15 cellular contexts compared by ENCODE assay signal in genomic region chr11:6437993-6438392, GRCh38. TPM values are rescaled to one million over a fixed set of nuclear protein-coding genes. Genes with fewer than 3 reads are reported as not detected.
DNase-seq lines count a peak whose midpoint lies in the region; ATAC-seq and TF ChIP-seq lines count a peak whose summit lies in the region.
"Had no signal": no experiment of that assay in that cellular context is flagged by ENCODE, and none has a peak within 500 bp of the region (broad histone marks: within the 10 kb centered on the region; RNA-seq: fewer than 3 reads in every experiment).

No MANE protein-coding gene starts in this region.

- no peaks in the 10 kb centered on the region for H3K9me3 ChIP-seq in WERI-Rb-1 (ENCODE audit: severe bottlenecking)
- H3K9me3 ChIP-seq: gastroesophageal sphincter, HAP-1, uterus had no signal

- no peak for TF ChIP-seq CTCF in WERI-Rb-1 (IDR thresholded peaks at IDR 0.05; ENCODE audit: low read depth, low read length)

- DNase-seq in CD1c-positive myeloid dendritic cell (ENCODE audit: extremely low spot score) (peak; percentile 66), SKM-1 treated with dmso at 0.1 percent for 144 hours (lab: John Stamatoyannopoulos, UW; ENCODE audit: unreplicated experiment) (peak; percentile 73), medulla oblongata (ENCODE audit: extremely low spot score) (peak; percentile 48), NCI-H510A treated with DMSO at 0.1 percent for 48 hours (lab: John Stamatoyannopoulos, UW) (no peak), WERI-Rb-1 (no peak)
- peak; percentile 28 for DNase-seq in Jurkat, Clone E6-1 (ENCODE audit: low read depth, low spot score)
- DNase-seq: activated gamma-delta T cell, IMR-90, NCI-H1417 treated with DMSO at 0.1 percent for 48 hours, NCI-H446 treated with DMSO at 0.1 percent for 48 hours, uterus had no signal

- no peaks in the 10 kb centered on the region for H3K36me3 ChIP-seq in WERI-Rb-1
- H3K36me3 ChIP-seq: gastroesophageal sphincter, HAP-1, uterus had no signal

- ATAC-seq in HG02840 (IDR thresholded peaks at IDR 0.05; ENCODE audit: low FRiP score, unreplicated experiment) (no peak), HG02973 (IDR thresholded peaks at IDR 0.05; ENCODE audit: unreplicated experiment) (no peak)
- ATAC-seq: gastroesophageal sphincter had no signal

- H3K4me3 ChIP-seq in Jurkat, Clone E6-1 (ENCODE audit: low read length), result no peak overlapping the region
- no peak overlapping the region for H3K4me3 ChIP-seq in WERI-Rb-1 (ENCODE audit: low read depth, low read length)
- H3K4me3 ChIP-seq: gastroesophageal sphincter, HAP-1, uterus had no signal

- H3K27me3 ChIP-seq in WERI-Rb-1 (ENCODE audit: insufficient read depth, low read depth, severe bottlenecking), result no peaks in the 10 kb centered on the region
- H3K27me3 ChIP-seq: gastroesophageal sphincter, uterus had no signal

- no peak overlapping the region for H3K27ac ChIP-seq in WERI-Rb-1
- H3K27ac ChIP-seq: gastroesophageal sphincter, uterus had no signal

RNA-seq across cellular contexts. Expression of gene HPX, which starts 2.8 kb away (rescaled TPM):
- 0.96 TPM for polyA plus RNA-seq in Jurkat, Clone E6-1 (2012; ENCODE audit: insufficient read depth, insufficient read length)

RNA-seq across cellular contexts. Expression of gene APBB1, which starts 19.1 kb away (rescaled TPM):
- polyA plus RNA-seq in Jurkat, Clone E6-1 (2012; ENCODE audit: insufficient read depth, insufficient read length), result 4.0 TPM

RNA-seq across cellular contexts. Expression of gene TRIM3, which starts 35.7 kb away (rescaled TPM):
- polyA plus RNA-seq in Jurkat, Clone E6-1 (2012; ENCODE audit: insufficient read depth, insufficient read length), result 13.7 TPM

RNA-seq across cellular contexts. Expression of gene ARFIP2, which starts 43.1 kb away (rescaled TPM):
- polyA plus RNA-seq in Jurkat, Clone E6-1 (2012; ENCODE audit: insufficient read depth, insufficient read length), result 63.3 TPM

RNA-seq across cellular contexts. Expression of gene TIMM10B, which starts 43.3 kb away (rescaled TPM):
- 40.5 TPM for polyA plus RNA-seq in Jurkat, Clone E6-1 (2012; ENCODE audit: insufficient read depth, insufficient read length)

Comparison
In these comparisons a context has a peak if more than half of its experiments do, and no peak if none do; other contexts are left out.
1. DNase-seq: peak in CD1c-positive myeloid dendritic cell (single experiment), Jurkat, Clone E6-1 (single experiment), SKM-1 treated with dmso at 0.1 percent for 144 hours (single experiment) and medulla oblongata (single experiment); none in NCI-H510A treated with DMSO at 0.1 percent for 48 hours (single experiment) and WERI-Rb-1 (single experiment).